8 cellular contexts compared by ENCODE assay signal in the genomic region with DNA sequence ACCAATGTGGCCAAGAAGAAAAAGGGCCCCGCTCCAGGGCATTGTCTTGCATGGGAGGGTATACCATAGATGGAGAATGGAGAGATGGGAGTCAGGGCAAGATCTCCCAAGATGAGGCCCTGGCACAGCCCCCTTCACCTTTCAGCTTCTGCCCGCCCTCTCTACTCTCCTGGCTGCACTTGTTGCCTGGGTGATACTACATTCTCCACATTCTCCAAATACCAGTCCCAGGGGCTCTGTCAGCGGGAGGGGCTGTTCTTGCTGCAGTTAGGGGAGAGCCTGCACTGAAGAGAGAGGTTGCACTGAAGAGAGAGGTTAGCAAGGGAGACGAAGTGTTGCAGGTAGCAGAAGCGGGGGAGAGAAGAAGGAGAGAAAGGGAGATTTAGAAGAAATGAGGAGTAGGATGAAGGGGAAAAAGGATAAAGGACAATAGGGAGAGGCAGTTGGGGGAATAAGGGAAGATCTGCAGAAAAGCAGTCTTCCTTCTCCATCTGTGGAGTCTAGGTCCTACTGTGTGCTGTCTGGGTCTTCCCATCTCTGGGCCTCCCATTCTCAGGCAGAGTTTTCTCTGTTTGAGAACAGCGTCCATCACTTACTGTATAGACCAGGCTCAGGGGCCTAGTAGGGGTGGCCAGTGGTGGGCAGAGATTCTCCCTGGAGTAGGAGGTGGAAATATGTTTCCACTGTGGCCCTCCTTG. TPM values are rescaled to one million over a fixed set of nuclear protein-coding genes. Genes with fewer than 3 reads are reported as not detected.
DNase-seq lines count a peak whose midpoint lies in the region; ATAC-seq and TF ChIP-seq lines count a peak whose summit lies in the region.
"Had no signal": no experiment of that assay in that cellular context is flagged by ENCODE, and none has a peak within 500 bp of the region (broad histone marks: within the 10 kb centered on the region; RNA-seq: fewer than 3 reads in every experiment).

No MANE protein-coding gene starts in this region.

- intact Hi-C loops in body of pancreas (cut with DNase I), result no loop called here

- H3K9me3 ChIP-seq in body of pancreas, result no peaks in the 10 kb centered on the region
- H3K9me3 ChIP-seq in tibial nerve, result no peaks in the 10 kb centered on the region

- DNase-seq in HT1080 (ENCODE audit: low read depth), result peak; percentile 36
- DNase-seq in body of pancreas, result peak in 2 of 4 donors; percentile 49 to 63
- peak; percentile 96 for DNase-seq in left kidney (ENCODE audit: low read depth, low spot score)
- no peak for DNase-seq in tibial nerve (ENCODE audit: low spot score in 2 of 2)
- DNase-seq in G401 (ENCODE audit: low spot score), result no peak
- DNase-seq in stimulated activated CD4-positive, alpha-beta T cell treated with anti-CD3 and anti-CD28 coated beads, Interleukin-4, amount 100 ng/mL, for 24 hours, result no peak
- DNase-seq in NCI-H82 (lab: John Stamatoyannopoulos, UW), result no peak
- DNase-seq: effector CD4-positive, alpha-beta T cell had no signal

- H3K4me3 ChIP-seq in body of pancreas (no peak overlapping the region), tibial nerve (no peak overlapping the region)

- TF ChIP-seq POLR2A in body of pancreas (IDR thresholded peaks at IDR 0.05) (peak in 2 of 3 donors; percentile 39 to 40), tibial nerve (IDR thresholded peaks at IDR 0.05) (no peak)

- no peak for TF ChIP-seq EP300 in tibial nerve (IDR thresholded peaks at IDR 0.05)

- WGBS in body of pancreas, 2 donors, result 70 to 76% methylated on average over 6 of the region's 6 CpGs
- WGBS in tibial nerve, 2 donors, result 53 to 58% methylated on average over 6 of the region's 6 CpGs

- H3K4me1 ChIP-seq in body of pancreas, result peaks cover 61% of the 10 kb centered on the region
- peaks cover 5 to 97% (median 69%) of the 10 kb centered on the region in 4 donors for H3K4me1 ChIP-seq in tibial nerve

- peak; percentile 43 for ATAC-seq in body of pancreas

- peak overlapping the region in 2 of 4 donors; percentile 6 to 52 for H3K27ac ChIP-seq in body of pancreas
- H3K27ac ChIP-seq in tibial nerve, result peak overlapping the region; percentile 36 to 99 (median 86)

- H3K27me3 ChIP-seq in body of pancreas (no peaks in the 10 kb centered on the region), tibial nerve (no peaks in the 10 kb centered on the region)

- H3K36me3 ChIP-seq in body of pancreas (replicated peaks in 1 of 2; ENCODE audit: insufficient read depth in 1 of 2, low read depth in 2 of 2), result no peaks in the 10 kb centered on the region
- H3K36me3 ChIP-seq in tibial nerve, result peaks cover 5 to 41% (median 9%) of the 10 kb centered on the region in 3 donors

- in situ Hi-C loops in G401 (cut with HindIII; ENCODE audit: low sequenced_read_pairs), result no loop called here

- TF ChIP-seq CTCF in body of pancreas (IDR thresholded peaks at IDR 0.05) (no peak), tibial nerve (IDR thresholded peaks at IDR 0.05) (no peak)

RNA-seq across cellular contexts. Expression of gene PHLDB1, which starts 8.0 kb away (rescaled TPM):
- total RNA-seq in HT1080 (2014; rRNA removed; shearing (Covaris generic)), result 42.2 and 48.7 TPM in 2 replicates
- polyA plus RNA-seq in HT1080 (2015; cell fraction: cytosol; rRNA removed), result 33.0 TPM in 2 replicates
- 103 and 106 TPM in 2 replicates for polyA plus RNA-seq in HT1080 (2015; cell fraction: nucleus; rRNA removed)
- 100 to 1,000 TPM in 1 of 2 donors, 10 to 100 TPM in 1; 71.9 to 166 TPM for total RNA-seq in body of pancreas
- total RNA-seq in tibial nerve, result 100 to 1,000 TPM; 299 to 365 (median 323) TPM
- total RNA-seq in G401 (2014; rRNA removed; shearing (Covaris generic)), result 32.6 and 40.6 TPM in 2 replicates

RNA-seq across cellular contexts. Expression of gene ARCN1, which starts 43.2 kb away (rescaled TPM):
- total RNA-seq in HT1080 (2014; rRNA removed; shearing (Covaris generic)), result 85.4 and 116 TPM in 2 replicates
- 141 and 166 TPM in 2 replicates for polyA plus RNA-seq in HT1080 (2015; cell fraction: cytosol; rRNA removed)
- 166 and 167 TPM in 2 replicates for polyA plus RNA-seq in HT1080 (2015; cell fraction: nucleus; rRNA removed)
- 10 to 100 TPM; 49.8 to 64.3 TPM for total RNA-seq in body of pancreas
- 10 to 100 TPM; 74.3 to 94.8 (median 88.5) TPM for total RNA-seq in tibial nerve
- 88.3 and 91.9 TPM in 2 replicates for total RNA-seq in G401 (2014; rRNA removed; shearing (Covaris generic))

RNA-seq across cellular contexts. Expression of gene IFT46, which starts 49.7 kb away (rescaled TPM):
- 35.6 and 38.5 TPM in 2 replicates for total RNA-seq in HT1080 (2014; rRNA removed; shearing (Covaris generic))
- polyA plus RNA-seq in HT1080 (2015; cell fraction: cytosol; rRNA removed), result 33.0 and 40.8 TPM in 2 replicates
- polyA plus RNA-seq in HT1080 (2015; cell fraction: nucleus; rRNA removed), result 27.5 and 28.7 TPM in 2 replicates
- total RNA-seq in body of pancreas, result 10 to 100 TPM; 17.1 to 24.6 TPM
- total RNA-seq in tibial nerve, result 10 to 100 TPM; 30.3 to 44.4 (median 35.4) TPM
- total RNA-seq in G401 (2014; rRNA removed; shearing (Covaris generic)), result 8.5 and 8.7 TPM in 2 replicates

Comparison
In these comparisons a context has a peak if more than half of its experiments do, and no peak if none do; other contexts are left out.
1. DNase-seq: peak in HT1080 (single experiment) and left kidney (single experiment); none in tibial nerve (0 of 2), G401 (single experiment), stimulated activated CD4-positive, alpha-beta T cell treated with anti-CD3 and anti-CD28 coated beads, Interleukin-4, amount 100 ng/mL, for 24 hours (single experiment) and NCI-H82 (single experiment).
2. POLR2A ChIP-seq: peak in body of pancreas (2 of 3); none in tibial nerve (0 of 2).